ENCODE assay signal across 16 cellular contexts in the genomic region with DNA sequence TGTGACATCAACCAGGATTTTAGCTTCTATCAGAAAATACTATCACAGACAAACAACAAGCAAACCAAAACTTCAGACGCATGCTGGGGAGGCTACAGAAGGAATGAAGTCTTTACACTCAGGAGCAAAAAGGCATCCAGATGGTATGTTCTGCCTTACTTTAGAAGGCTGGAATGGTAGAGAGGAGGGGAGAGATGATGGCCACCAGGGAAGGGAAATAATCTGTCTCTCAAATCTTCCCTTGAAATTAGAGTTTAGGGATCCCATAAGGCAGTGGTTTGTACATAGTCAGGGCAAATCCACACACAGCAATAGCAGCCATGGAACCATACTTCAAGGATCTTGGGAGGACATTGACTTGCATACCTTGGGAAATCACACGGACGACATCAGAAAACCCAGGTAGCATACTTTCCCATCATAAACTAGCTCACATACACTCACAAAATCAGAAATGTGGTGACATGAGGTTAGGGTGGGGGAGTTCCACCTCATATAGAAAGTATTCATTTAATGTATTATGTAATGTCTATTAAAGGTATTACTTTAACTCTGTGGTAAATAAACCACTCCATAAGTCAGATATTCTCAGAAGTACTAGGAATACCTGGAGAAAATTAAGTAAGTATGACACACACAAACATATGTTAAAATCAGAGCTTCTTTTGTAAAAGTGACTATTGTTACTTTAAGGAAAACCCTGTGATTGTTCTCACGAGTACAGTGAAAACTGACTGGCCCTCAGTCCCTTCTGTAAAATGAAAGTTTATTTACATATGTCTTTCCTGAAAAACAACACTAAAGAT. TPM values are rescaled to one million over a fixed set of nuclear protein-coding genes. Genes with fewer than 3 reads are reported as not detected.
DNase-seq lines count a peak whose midpoint lies in the region; ATAC-seq, FAIRE-seq and TF ChIP-seq lines count a peak whose summit lies in the region.
"Had no signal": no experiment of that assay in that cellular context is flagged by ENCODE, and none has a peak within 500 bp of the region (broad histone marks: within the 10 kb centered on the region; RNA-seq: fewer than 3 reads in every experiment).

No MANE protein-coding gene starts in this region.

- no peak for TF ChIP-seq CTCF in kidney (IDR thresholded peaks at IDR 0.05; ENCODE audit: borderline replicate concordance, extremely low read depth, insufficient read depth)

- H3K9me3 ChIP-seq in kidney (ENCODE audit: control insufficient read depth in 1 of 2, low read length in 2 of 2): no peaks in the 10 kb centered on the region

- no peak overlapping the region for H3K4me3 Mint-ChIP-seq in activated CD8-positive, alpha-beta memory T cell treated with anti-CD3 and anti-CD28 coated beads, Interleukin-2, amount 10 ng/mL, durations not matched to agents 7 days and 5 days
- peak overlapping the region; percentile 38 for H3K4me3 Mint-ChIP-seq in stimulated activated effector memory CD8-positive, alpha-beta T cell treated with anti-CD3 and anti-CD28 coated beads, Interleukin-12 subunit alpha, Interleukin-12 subunit beta, amount 100 ng/mL, for 72 hours

- peaks cover 4% of the 10 kb centered on the region for H3K9me3 Mint-ChIP-seq in activated CD8-positive, alpha-beta memory T cell treated with anti-CD3 and anti-CD28 coated beads, Interleukin-2, amount 10 ng/mL, durations not matched to agents 7 days and 5 days (ENCODE audit: low read depth)
- peaks cover 4% of the 10 kb centered on the region for H3K9me3 Mint-ChIP-seq in stimulated activated effector memory CD8-positive, alpha-beta T cell treated with anti-CD3 and anti-CD28 coated beads, Interleukin-12 subunit alpha, Interleukin-12 subunit beta, amount 100 ng/mL, for 72 hours

- no peak overlapping the region for H3K27ac ChIP-seq in kidney (ENCODE audit: low read depth in 2 of 2, low read length in 2 of 2)

- no peak overlapping the region for H3K9ac ChIP-seq in kidney (ENCODE audit: low read length in 2 of 2)

- ATAC-seq in activated CD8-positive, alpha-beta memory T cell treated with anti-CD3 and anti-CD28 coated beads, Interleukin-2, amount 10 ng/mL, durations not matched to agents 7 days and 5 days: no peak
- ATAC-seq in GM21423 (IDR thresholded peaks at IDR 0.05; ENCODE audit: unreplicated experiment) (peak; percentile 52), HG03439 (IDR thresholded peaks at IDR 0.05; ENCODE audit: unreplicated experiment) (peak; percentile 41), HG02763 (IDR thresholded peaks at IDR 0.05; ENCODE audit: unreplicated experiment) (no peak)
- ATAC-seq in stimulated activated effector memory CD8-positive, alpha-beta T cell treated with anti-CD3 and anti-CD28 coated beads, Interleukin-12 subunit alpha, Interleukin-12 subunit beta, amount 100 ng/mL, for 72 hours: peak; percentile 58

- intact Hi-C loops in kidney (cut with DNase I): no loop called here

- no peaks in the 10 kb centered on the region for H3K4me1 ChIP-seq in kidney (ENCODE audit: control insufficient read depth in 1 of 2, insufficient read depth in 1 of 2, low read depth in 1 of 2, low read length in 2 of 2)

- peaks cover 26% of the 10 kb centered on the region for H3K36me3 Mint-ChIP-seq in activated CD8-positive, alpha-beta memory T cell treated with anti-CD3 and anti-CD28 coated beads, Interleukin-2, amount 10 ng/mL, durations not matched to agents 7 days and 5 days
- H3K36me3 Mint-ChIP-seq in stimulated activated effector memory CD8-positive, alpha-beta T cell treated with anti-CD3 and anti-CD28 coated beads, Interleukin-12 subunit alpha, Interleukin-12 subunit beta, amount 100 ng/mL, for 72 hours: peaks cover 10% of the 10 kb centered on the region

- CTCF ChIA-PET in activated CD8-positive, alpha-beta memory T cell treated with anti-CD3 and anti-CD28 coated beads, Interleukin-2, amount 10 ng/mL, durations not matched to agents 7 days and 5 days (lab: Charles Lee): interaction anchor here (0.5 to 1.0 kb wide), 3 partner anchors 11 to 44 kb away, joined by 3 read pairs; no protein-coding TSS in a partner anchor

- no peaks in the 10 kb centered on the region for H3K27me3 Mint-ChIP-seq in activated CD8-positive, alpha-beta memory T cell treated with anti-CD3 and anti-CD28 coated beads, Interleukin-2, amount 10 ng/mL, durations not matched to agents 7 days and 5 days

- FAIRE-seq in kidney (lab: Jason Lieb, UNC): no peak
- FAIRE-seq: bronchial epithelial cell had no signal

- H3K4me3 ChIP-seq in kidney (ENCODE audit: low read length in 2 of 2): no peak overlapping the region

- H3K27ac Mint-ChIP-seq in activated CD8-positive, alpha-beta memory T cell treated with anti-CD3 and anti-CD28 coated beads, Interleukin-2, amount 10 ng/mL, durations not matched to agents 7 days and 5 days: peak overlapping the region; percentile 48
- H3K27ac Mint-ChIP-seq in stimulated activated effector memory CD8-positive, alpha-beta T cell treated with anti-CD3 and anti-CD28 coated beads, Interleukin-12 subunit alpha, Interleukin-12 subunit beta, amount 100 ng/mL, for 72 hours: peak overlapping the region; percentile 71

- peaks cover 42% of the 10 kb centered on the region for H3K4me1 Mint-ChIP-seq in activated CD8-positive, alpha-beta memory T cell treated with anti-CD3 and anti-CD28 coated beads, Interleukin-2, amount 10 ng/mL, durations not matched to agents 7 days and 5 days
- H3K4me1 Mint-ChIP-seq in stimulated activated effector memory CD8-positive, alpha-beta T cell treated with anti-CD3 and anti-CD28 coated beads, Interleukin-12 subunit alpha, Interleukin-12 subunit beta, amount 100 ng/mL, for 72 hours: peaks cover 47% of the 10 kb centered on the region

- DNase-seq in activated CD8-positive, alpha-beta memory T cell treated with anti-CD3 and anti-CD28 coated beads, Interleukin-2, amount 10 ng/mL, durations not matched to agents 7 days and 5 days: no peak
- no peak for DNase-seq in activated CD8-positive, alpha-beta memory T cell treated with anti-CD3 and anti-CD28 coated beads, Interleukin-2, amount 50 U/mL, for 48 hours
- DNase-seq in stimulated activated effector memory CD8-positive, alpha-beta T cell treated with anti-CD3 and anti-CD28 coated beads, Interleukin-12 subunit alpha, Interleukin-12 subunit beta, amount 100 ng/mL, for 72 hours (ENCODE audit: low spot score in 2 of 2): no peak
- no peak for DNase-seq in DMS 273 treated with DMSO at 0.1 percent for 48 hours (lab: John Stamatoyannopoulos, UW)
- DNase-seq in kidney: no peak
- DNase-seq: activated CD4-positive, alpha-beta T cell treated with anti-CD3 and anti-CD28 coated beads, Interleukin-2, amount 50 U/mL, for 48 hours; kidney glomerular epithelial cell; NCI-H226; occipital lobe; SHP77 treated with DMSO at 0.1 percent for 48 hours had no signal

- H3K36me3 ChIP-seq in kidney (ENCODE audit: control insufficient read depth in 1 of 2, insufficient read depth in 2 of 2, low read length in 2 of 2): no peaks in the 10 kb centered on the region

RNA-seq across cellular contexts. Expression of a gene that starts 9.4 kb away (rescaled TPM):
- total RNA-seq in activated CD8-positive, alpha-beta memory T cell treated with anti-CD3 and anti-CD28 coated beads, Interleukin-2, amount 10 ng/mL, durations not matched to agents 7 days and 5 days: 10 to 100 TPM; 16.2 to 17.1 TPM
- 3.2 TPM for total RNA-seq in kidney
- not detected for polyA plus RNA-seq in kidney (ENCODE audit: insufficient read depth, low read depth, low replicate concordance)
- total RNA-seq: bronchial epithelial cell, H4 had no signal
- polyA plus RNA-seq: AG04450 had no signal

Comparison
In these comparisons a context has a peak if more than half of its experiments do, and no peak if none do; other contexts are left out.
1. ATAC-seq: peak in GM21423 (single experiment), HG03439 (single experiment) and stimulated activated effector memory CD8-positive, alpha-beta T cell treated with anti-CD3 and anti-CD28 coated beads, Interleukin-12 subunit alpha, Interleukin-12 subunit beta, amount 100 ng/mL, for 72 hours (single experiment); none in activated CD8-positive, alpha-beta memory T cell treated with anti-CD3 and anti-CD28 coated beads, Interleukin-2, amount 10 ng/mL, durations not matched to agents 7 days and 5 days (single experiment) and HG02763 (single experiment).